ENCODE assay signal across 8 cellular contexts in genomic region chr19:36009220-36009619, GRCh38. TPM values are rescaled to one million over a fixed set of nuclear protein-coding genes. Genes with fewer than 3 reads are reported as not detected.
DNase-seq lines count a peak whose midpoint lies in the region; ATAC-seq and TF ChIP-seq lines count a peak whose summit lies in the region.

No MANE protein-coding gene starts in this region.

- POLR2A ChIA-PET in naive thymus-derived CD8-positive, alpha-beta T cell (lab: Charles Lee): interaction anchor here (0.6 kb wide), 1 partner anchor 1083 kb away, joined by 3 read pairs; the partner anchor contains the start of gene ZNF30

- H3K4me3 Mint-ChIP-seq in naive thymus-derived CD8-positive, alpha-beta T cell: peak overlapping the region; percentile 52 to 82 (median 65)

- DNase-seq in NCI-H526 treated with DMSO at 0.1 percent for 48 hours (lab: John Stamatoyannopoulos, UW) (peak; percentile 37), activated T-helper 1 cell treated with Interleukin-2 at 50 U/mL for 16 hours (ENCODE audit: low read depth) (peak; percentile 22), fibroblast of peridontal ligament (ENCODE audit: extremely low read depth) (peak; percentile 43), upper lobe of right lung (peak; percentile 87)
- DNase-seq in naive thymus-derived CD8-positive, alpha-beta T cell: peak in 5 of 10 donors; percentile 23 to 47 (median 30)

- H3K27ac Mint-ChIP-seq in naive thymus-derived CD8-positive, alpha-beta T cell: peak overlapping the region in 5 of 10 donors; percentile 22 to 85 (median 33)

- peaks cover 14% of the 10 kb centered on the region for H3K4me1 ChIP-seq in upper lobe of right lung

- H3K27me3 ChIP-seq in upper lobe of right lung: no peaks in the 10 kb centered on the region

- intact Hi-C loops in upper lobe of right lung (cut with DNase I): no loop called here

- no peaks in the 10 kb centered on the region for H3K9me3 Mint-ChIP-seq in naive thymus-derived CD8-positive, alpha-beta T cell

- TF ChIP-seq CTCF in GM12875 (IDR thresholded peaks at IDR 0.05; ENCODE audit: borderline replicate concordance, insufficient read depth, low read depth, low read length) (no peak), upper lobe of right lung (IDR thresholded peaks at IDR 0.05) (no peak)

- peak overlapping the region; percentile 35 for H3K4me3 ChIP-seq in GM12875 (ENCODE audit: low read depth, low read length)
- H3K4me3 ChIP-seq in upper lobe of right lung: peak overlapping the region; percentile 53

- H3K36me3 Mint-ChIP-seq in naive thymus-derived CD8-positive, alpha-beta T cell: peaks cover 0 to 2% (median 0%) of the 10 kb centered on the region in 3 donors

- H3K27me3 Mint-ChIP-seq in naive thymus-derived CD8-positive, alpha-beta T cell: no peaks in the 10 kb centered on the region

- H3K27ac ChIP-seq in upper lobe of right lung: peak overlapping the region; percentile 30

- peaks cover 21 to 37% (median 30%) of the 10 kb centered on the region in 4 donors for H3K4me1 Mint-ChIP-seq in naive thymus-derived CD8-positive, alpha-beta T cell

- no peaks in the 10 kb centered on the region for H3K36me3 ChIP-seq in upper lobe of right lung

- peak in 1 of 2 donors; percentile 18 for ATAC-seq in naive thymus-derived CD8-positive, alpha-beta T cell
- ATAC-seq in upper lobe of right lung (peak; percentile 72), GM18520 (IDR thresholded peaks at IDR 0.05; ENCODE audit: unreplicated experiment) (no peak), HG03196 (IDR thresholded peaks at IDR 0.05; ENCODE audit: unreplicated experiment) (no peak)

- H3K9me3 ChIP-seq in upper lobe of right lung: no peaks in the 10 kb centered on the region

RNA-seq across cellular contexts. Expression of gene SYNE4, which starts 0.6 kb away (rescaled TPM):
- 1 to 10 TPM; 3.5 to 4.7 TPM for total RNA-seq in naive thymus-derived CD8-positive, alpha-beta T cell
- under 1 TPM in 1 of 3 donors, not detected in 2; 0.19 TPM for polyA plus RNA-seq in naive thymus-derived CD8-positive, alpha-beta T cell
- 8.1 TPM for total RNA-seq in upper lobe of right lung

RNA-seq across cellular contexts. Expression of gene ALKBH6, which starts 4.8 kb away (rescaled TPM):
- 10 to 100 TPM; 58.1 to 65.5 TPM for total RNA-seq in naive thymus-derived CD8-positive, alpha-beta T cell
- polyA plus RNA-seq in naive thymus-derived CD8-positive, alpha-beta T cell: 10 to 100 TPM; 18.7 to 25.6 (median 21.9) TPM
- total RNA-seq in upper lobe of right lung: 18.7 TPM

RNA-seq across cellular contexts. Expression of gene SDHAF1, which starts 14.2 kb away (rescaled TPM):
- total RNA-seq in naive thymus-derived CD8-positive, alpha-beta T cell: 10 to 100 TPM; 19.4 to 24.2 TPM
- polyA plus RNA-seq in naive thymus-derived CD8-positive, alpha-beta T cell: 10 to 100 TPM; 31.9 to 50.9 (median 34.9) TPM
- 14.2 TPM for total RNA-seq in upper lobe of right lung

RNA-seq across cellular contexts. Expression of gene CLIP3, which starts 23.5 kb away (rescaled TPM):
- 1 to 10 TPM; 1.3 to 1.7 TPM for total RNA-seq in naive thymus-derived CD8-positive, alpha-beta T cell
- polyA plus RNA-seq in naive thymus-derived CD8-positive, alpha-beta T cell: 1 to 10 TPM in 2 of 3 donors, not detected in 1; 1.4 to 2.6 TPM
- 10.5 TPM for total RNA-seq in upper lobe of right lung

RNA-seq across cellular contexts. Expression of gene THAP8, which starts 44.9 kb away (rescaled TPM):
- 1 to 10 TPM; 3.6 to 4.6 TPM for total RNA-seq in naive thymus-derived CD8-positive, alpha-beta T cell
- polyA plus RNA-seq in naive thymus-derived CD8-positive, alpha-beta T cell: 1 to 10 TPM; 2.4 to 7.2 (median 5.3) TPM
- 5.2 TPM for total RNA-seq in upper lobe of right lung
